Comparison of ENCODE assay signal across 36 cellular contexts in the genomic region with DNA sequence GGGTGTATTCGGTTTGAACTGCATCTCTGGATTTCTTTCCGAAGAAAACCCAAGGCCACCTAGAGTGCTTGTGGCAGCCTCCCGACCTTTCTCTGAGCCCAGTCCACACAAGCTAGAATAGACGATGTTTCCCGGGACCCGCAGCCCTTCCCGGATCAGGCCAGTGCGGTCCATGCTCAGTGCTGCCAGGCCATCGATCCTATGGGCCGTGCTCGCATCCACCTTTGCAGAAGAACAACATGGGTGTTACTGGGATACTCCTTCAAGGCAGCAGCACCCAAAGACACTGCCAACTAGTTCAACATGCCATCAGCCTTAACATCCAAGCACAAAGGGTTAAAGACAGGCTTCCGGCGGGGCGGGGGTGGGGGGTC.
"Had no signal": no experiment of that assay in that cellular context is flagged by ENCODE, and none has a peak within 500 bp of the region (broad histone marks: within the 10 kb centered on the region; RNA-seq: fewer than 3 reads in every experiment).

No MANE protein-coding gene starts in this region.

- ATAC-seq: activated naive CD4-positive, alpha-beta T cell treated with anti-CD3 and anti-CD28 coated beads, Interleukin-2, amount 50 U/mL, for 72 hours; activated naive CD8-positive, alpha-beta T cell treated with anti-CD3 and anti-CD28 coated beads, Interleukin-2, amount 50 U/mL, for 24 hours; activated T-cell treated with anti-CD3 and anti-CD28 coated beads, Interleukin-2, amount 50 U/mL, for 4 hours; activated T-cell treated with anti-CD3 and anti-CD28 coated beads, Interleukin-2, amount 50 U/mL, for 72 hours; activated T-helper 17 cell treated with anti-CD3 and anti-CD28 coated beads, Interleukin-2, amount 50 U/mL, for 72 hours; body of pancreas had no signal

- H3K27me3 ChIP-seq: adrenal gland, ascending aorta, body of pancreas, brain microvascular endothelial cell, cardiac muscle cell had no signal

- H3K4me3 ChIP-seq: adrenal gland, ascending aorta, body of pancreas, breast epithelium, cardiac muscle cell had no signal

- H3K27ac ChIP-seq: adrenal gland, ascending aorta, body of pancreas, brain microvascular endothelial cell, breast epithelium, cardiac muscle cell had no signal

- H3K9me3 ChIP-seq: adrenal gland, ascending aorta, body of pancreas, breast epithelium had no signal

- H3K27ac Mint-ChIP-seq: activated naive CD4-positive, alpha-beta T cell treated with anti-CD3 and anti-CD28 coated beads for 36 hours; activated naive CD4-positive, alpha-beta T cell treated with anti-CD3 and anti-CD28 coated beads, Interleukin-2, amount 10 ng/mL, durations not matched to agents 7 days and 5 days; activated naive CD4-positive, alpha-beta T cell treated with anti-CD3 and anti-CD28 coated beads, Interleukin-2, amount 50 U/mL, for 24 hours; activated naive CD4-positive, alpha-beta T cell treated with anti-CD3 and anti-CD28 coated beads, Interleukin-2, amount 50 U/mL, for 72 hours; activated naive CD8-positive, alpha-beta T cell; activated naive CD8-positive, alpha-beta T cell treated with anti-CD3 and anti-CD28 coated beads for 36 hours; activated naive CD8-positive, alpha-beta T cell treated with anti-CD3 and anti-CD28 coated beads, Interleukin-2, amount 10 ng/mL, durations not matched to agents 7 days and 5 days; activated naive CD8-positive, alpha-beta T cell treated with anti-CD3 and anti-CD28 coated beads, Interleukin-2, amount 50 U/mL, for 24 hours; activated T-cell treated with anti-CD3 and anti-CD28 coated beads, Interleukin-2, amount 50 U/mL, for 24 hours; activated T-cell treated with anti-CD3 and anti-CD28 coated beads, Interleukin-2, amount 50 U/mL, for 72 hours; activated T-helper 17 cell treated with anti-CD3 and anti-CD28 coated beads, Interleukin-2, amount 50 U/mL, for 72 hours; activated T-helper 2 cell treated with anti-CD3 and anti-CD28 coated beads, Interferon-gamma antibody, Interleukin-2, Interleukin-4, amounts not matched to agents 10 μg/mL and 5 μg/mL and 100 μg/mL, durations not matched to agents 14 hours and 24 hours and 36 hours; brain had no signal

- H3K4me3 Mint-ChIP-seq: activated naive CD4-positive, alpha-beta T cell treated with anti-CD3 and anti-CD28 coated beads for 36 hours; activated naive CD4-positive, alpha-beta T cell treated with anti-CD3 and anti-CD28 coated beads, Interleukin-2, amount 10 ng/mL, durations not matched to agents 7 days and 5 days; activated naive CD4-positive, alpha-beta T cell treated with anti-CD3 and anti-CD28 coated beads, Interleukin-2, amount 50 U/mL, for 24 hours; activated naive CD8-positive, alpha-beta T cell; activated naive CD8-positive, alpha-beta T cell treated with anti-CD3 and anti-CD28 coated beads for 36 hours; activated naive CD8-positive, alpha-beta T cell treated with anti-CD3 and anti-CD28 coated beads, Interleukin-2, amount 10 ng/mL, durations not matched to agents 7 days and 5 days; activated naive CD8-positive, alpha-beta T cell treated with anti-CD3 and anti-CD28 coated beads, Interleukin-2, amount 50 U/mL, for 24 hours; activated T-cell treated with anti-CD3 and anti-CD28 coated beads, Interleukin-2, amount 50 U/mL, for 24 hours; activated T-cell treated with anti-CD3 and anti-CD28 coated beads, Interleukin-2, amount 50 U/mL, for 4 hours; activated T-cell treated with anti-CD3 and anti-CD28 coated beads, Interleukin-2, amount 50 U/mL, for 72 hours; activated T-helper 1 cell treated with anti-CD3 and anti-CD28 coated beads, Interleukin-12 subunit alpha, Interleukin-12 subunit beta, Interleukin-2, Interleukin-4 antibody, amounts not matched to agents 30 ng/mL and 10 ng/mL and 1 ng/mL, durations not matched to agents 14 hours and 24 hours and 36 hours; activated T-helper 17 cell treated with anti-CD3 and anti-CD28 coated beads, Interleukin-2, amount 50 U/mL, for 72 hours; brain; central memory CD8-positive, alpha-beta T cell had no signal

- DNase-seq: activated effector memory CD4-positive, alpha-beta T cell treated with anti-CD3 and anti-CD28 coated beads, Interleukin-2, amount 50 U/mL, for 16 hours; activated effector memory CD4-positive, alpha-beta T cell treated with Interleukin-2 at 50 U/mL for 16 hours; activated gamma-delta T cell; activated gamma-delta T cell treated with Interleukin-2 at 50 U/mL for 16 hours; activated naive CD4-positive, alpha-beta T cell; activated naive CD4-positive, alpha-beta T cell treated with anti-CD3 and anti-CD28 coated beads for 36 hours; activated naive CD4-positive, alpha-beta T cell treated with anti-CD3 and anti-CD28 coated beads, Interleukin-2, amount 10 ng/mL, durations not matched to agents 7 days and 5 days; activated naive CD4-positive, alpha-beta T cell treated with anti-CD3 and anti-CD28 coated beads, Interleukin-2, amount 50 U/mL, for 16 hours; activated naive CD4-positive, alpha-beta T cell treated with Interleukin-2 at 50 U/mL for 16 hours; activated naive CD8-positive, alpha-beta T cell treated with anti-CD3 and anti-CD28 coated beads for 36 hours; activated naive CD8-positive, alpha-beta T cell treated with anti-CD3 and anti-CD28 coated beads, Interleukin-2, amount 10 ng/mL, durations not matched to agents 7 days and 5 days; activated naive CD8-positive, alpha-beta T cell treated with anti-CD3 and anti-CD28 coated beads, Interleukin-2, amount 50 U/mL, for 24 hours; activated T-cell treated with anti-CD3 and anti-CD28 coated beads for 4 hours; activated T-cell treated with anti-CD3 and anti-CD28 coated beads, Interleukin-2, amount 50 U/mL, for 1 hour; activated T-cell treated with anti-CD3 and anti-CD28 coated beads, Interleukin-2, amount 50 U/mL, for 24 hours; activated T-cell treated with anti-CD3 and anti-CD28 coated beads, Interleukin-2, amount 50 U/mL, for 4 hours; activated T-cell treated with anti-CD3 and anti-CD28 coated beads, Interleukin-2, amount 50 U/mL, for 48 hours; activated T-cell treated with anti-CD3 and anti-CD28 coated beads, Interleukin-2, amount 50 U/mL, for 72 hours; adrenal gland; amniotic stem cell; anterior cingulate cortex; body of pancreas; brain microvascular endothelial cell; central memory CD4-positive, alpha-beta T cell; cerebellar nuclear complex had no signal

- H3K4me1 ChIP-seq: adrenal gland, ascending aorta, breast epithelium had no signal

- H3K36me3 ChIP-seq: breast epithelium had no signal

- H3K9me3 Mint-ChIP-seq: activated naive CD4-positive, alpha-beta T cell treated with anti-CD3 and anti-CD28 coated beads for 36 hours; activated naive CD4-positive, alpha-beta T cell treated with anti-CD3 and anti-CD28 coated beads, Interleukin-2, amount 10 ng/mL, durations not matched to agents 7 days and 5 days; activated naive CD4-positive, alpha-beta T cell treated with anti-CD3 and anti-CD28 coated beads, Interleukin-2, amount 50 U/mL, for 24 hours; activated naive CD4-positive, alpha-beta T cell treated with anti-CD3 and anti-CD28 coated beads, Interleukin-2, amount 50 U/mL, for 72 hours; activated naive CD8-positive, alpha-beta T cell treated with anti-CD3 and anti-CD28 coated beads for 36 hours; activated naive CD8-positive, alpha-beta T cell treated with anti-CD3 and anti-CD28 coated beads, Interleukin-2, amount 10 ng/mL, durations not matched to agents 7 days and 5 days; activated naive CD8-positive, alpha-beta T cell treated with anti-CD3 and anti-CD28 coated beads, Interleukin-2, amount 50 U/mL, for 24 hours; activated T-cell treated with anti-CD3 and anti-CD28 coated beads, Interleukin-2, amount 50 U/mL, for 24 hours; activated T-cell treated with anti-CD3 and anti-CD28 coated beads, Interleukin-2, amount 50 U/mL, for 4 hours; activated T-cell treated with anti-CD3 and anti-CD28 coated beads, Interleukin-2, amount 50 U/mL, for 72 hours; activated T-helper 1 cell treated with anti-CD3 and anti-CD28 coated beads, Interleukin-12 subunit alpha, Interleukin-12 subunit beta, Interleukin-2, Interleukin-4 antibody, amounts not matched to agents 30 ng/mL and 10 ng/mL and 1 ng/mL, durations not matched to agents 14 hours and 24 hours and 36 hours; activated T-helper 17 cell treated with anti-CD3 and anti-CD28 coated beads, Interleukin-2, amount 50 U/mL, for 72 hours; activated T-helper 2 cell treated with anti-CD3 and anti-CD28 coated beads, Interferon-gamma antibody, Interleukin-2, Interleukin-4, amounts not matched to agents 10 μg/mL and 5 μg/mL and 100 μg/mL, durations not matched to agents 14 hours and 24 hours and 36 hours; central memory CD8-positive, alpha-beta T cell had no signal

- H3K27me3 Mint-ChIP-seq: activated naive CD4-positive, alpha-beta T cell treated with anti-CD3 and anti-CD28 coated beads, Interleukin-2, amount 10 ng/mL, durations not matched to agents 7 days and 5 days; activated naive CD4-positive, alpha-beta T cell treated with anti-CD3 and anti-CD28 coated beads, Interleukin-2, amount 50 U/mL, for 24 hours; activated naive CD8-positive, alpha-beta T cell; activated naive CD8-positive, alpha-beta T cell treated with anti-CD3 and anti-CD28 coated beads for 36 hours; activated naive CD8-positive, alpha-beta T cell treated with anti-CD3 and anti-CD28 coated beads, Interleukin-2, amount 10 ng/mL, durations not matched to agents 7 days and 5 days; activated naive CD8-positive, alpha-beta T cell treated with anti-CD3 and anti-CD28 coated beads, Interleukin-2, amount 50 U/mL, for 24 hours; activated T-helper 17 cell treated with anti-CD3 and anti-CD28 coated beads, Interleukin-2, amount 50 U/mL, for 72 hours; central memory CD8-positive, alpha-beta T cell had no signal
